In genomic region chr3:109023656-109024254, GRCh38 we compare ENCODE assay signal across 8 cellular contexts.
DNase-seq lines count a peak whose midpoint lies in the region; ATAC-seq and TF ChIP-seq lines count a peak whose summit lies in the region.

No MANE protein-coding gene starts in this region.

- DNase-seq in NCI-H2029 treated with DMSO at 0.1 percent for 48 hours (lab: John Stamatoyannopoulos, UW): peak; percentile 14
- DNase-seq in NCI-H2029 (lab: John Stamatoyannopoulos, UW): no peak
- peak; percentile 8 to 58 for DNase-seq in SJCRH30
- DNase-seq in breast epithelium (ENCODE audit: low spot score in 2 of 2): no peak
- peak; percentile 24 to 32 for DNase-seq in left colon
- DNase-seq in stimulated activated CD8-positive, alpha-beta memory T cell treated with anti-CD3 and anti-CD28 coated beads, Interleukin-4, amount 100 ng/mL, for 24 hours (ENCODE audit: low read depth): peak; percentile 22

- peak in 2 of 3 donors; percentile 27 to 47 for TF ChIP-seq CTCF in breast epithelium (IDR thresholded peaks at IDR 0.05)

- H3K4me3 ChIP-seq in SJCRH30 (no peak overlapping the region), breast epithelium (no peak overlapping the region)

- H3K4me1 ChIP-seq in SJCRH30: no peaks in the 10 kb centered on the region
- no peaks in the 10 kb centered on the region for H3K4me1 ChIP-seq in breast epithelium

- H3K27ac ChIP-seq in SJCRH30 (no peak overlapping the region), breast epithelium (no peak overlapping the region)

- TF ChIP-seq POLR2A in breast epithelium (IDR thresholded peaks at IDR 0.05): no peak

- H3K36me3 ChIP-seq in SJCRH30 (no peaks in the 10 kb centered on the region), breast epithelium (no peaks in the 10 kb centered on the region)

- TF ChIP-seq RAD21 in Ishikawa (IDR thresholded peaks at IDR 0.05; ENCODE audit: low read depth): peak; percentile 63

- H3K9me3 ChIP-seq in SJCRH30 (replicated peaks): no peaks in the 10 kb centered on the region
- H3K9me3 ChIP-seq in breast epithelium: no peaks in the 10 kb centered on the region

- intact Hi-C loops in breast epithelium (cut with DNase I; ENCODE audit: low total_unique reads) (no loop called here), left colon (cut with DNase I, micrococcal nuclease) (no loop called here)

- no peak for TF ChIP-seq EP300 in Ishikawa (IDR thresholded peaks at IDR 0.05; ENCODE audit: borderline replicate concordance)

- ATAC-seq in GM21528 (IDR thresholded peaks at IDR 0.05; ENCODE audit: low FRiP score, unreplicated experiment) (peak; percentile 86), left colon (peak; percentile 59)

- H3K27me3 ChIP-seq in SJCRH30: no peaks in the 10 kb centered on the region
- no peaks in the 10 kb centered on the region for H3K27me3 ChIP-seq in breast epithelium

TF ChIP-seq in Ishikawa, 13 proteins besides CTCF, POLR2A, EP300 and RAD21:
- TF ChIP-seq CEBPB (IDR thresholded peaks at IDR 0.05) (no peak), NFIC (IDR thresholded peaks at IDR 0.05) (no peak), TCF12 (IDR thresholded peaks at IDR 0.05; ENCODE audit: low read depth) (no peak), TEAD4 (IDR thresholded peaks at IDR 0.05) (no peak), YY1 (IDR thresholded peaks at IDR 0.05; ENCODE audit: low read depth) (no peak), ZBTB7A (IDR thresholded peaks at IDR 0.05; ENCODE audit: low read depth) (no peak), TAF1 (IDR thresholded peaks at IDR 0.05; ENCODE audit: low read depth) (no peak)
- TF ChIP-seq, protein P1, sequence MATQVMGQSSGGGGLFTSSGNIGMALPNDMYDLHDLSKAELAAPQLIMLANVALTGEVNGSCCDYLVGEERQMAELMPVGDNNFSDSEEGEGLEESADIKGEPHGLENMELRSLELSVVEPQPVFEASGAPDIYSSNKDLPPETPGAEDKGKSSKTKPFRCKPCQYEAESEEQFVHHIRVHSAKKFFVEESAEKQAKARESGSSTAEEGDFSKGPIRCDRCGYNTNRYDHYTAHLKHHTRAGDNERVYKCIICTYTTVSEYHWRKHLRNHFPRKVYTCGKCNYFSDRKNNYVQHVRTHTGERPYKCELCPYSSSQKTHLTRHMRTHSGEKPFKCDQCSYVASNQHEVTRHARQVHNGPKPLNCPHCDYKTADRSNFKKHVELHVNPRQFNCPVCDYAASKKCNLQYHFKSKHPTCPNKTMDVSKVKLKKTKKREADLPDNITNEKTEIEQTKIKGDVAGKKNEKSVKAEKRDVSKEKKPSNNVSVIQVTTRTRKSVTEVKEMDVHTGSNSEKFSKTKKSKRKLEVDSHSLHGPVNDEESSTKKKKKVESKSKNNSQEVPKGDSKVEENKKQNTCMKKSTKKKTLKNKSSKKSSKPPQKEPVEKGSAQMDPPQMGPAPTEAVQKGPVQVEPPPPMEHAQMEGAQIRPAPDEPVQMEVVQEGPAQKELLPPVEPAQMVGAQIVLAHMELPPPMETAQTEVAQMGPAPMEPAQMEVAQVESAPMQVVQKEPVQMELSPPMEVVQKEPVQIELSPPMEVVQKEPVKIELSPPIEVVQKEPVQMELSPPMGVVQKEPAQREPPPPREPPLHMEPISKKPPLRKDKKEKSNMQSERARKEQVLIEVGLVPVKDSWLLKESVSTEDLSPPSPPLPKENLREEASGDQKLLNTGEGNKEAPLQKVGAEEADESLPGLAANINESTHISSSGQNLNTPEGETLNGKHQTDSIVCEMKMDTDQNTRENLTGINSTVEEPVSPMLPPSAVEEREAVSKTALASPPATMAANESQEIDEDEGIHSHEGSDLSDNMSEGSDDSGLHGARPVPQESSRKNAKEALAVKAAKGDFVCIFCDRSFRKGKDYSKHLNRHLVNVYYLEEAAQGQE (IDR thresholded peaks at IDR 0.05; ENCODE audit: low read depth): no peak
- TF ChIP-seq, protein P2, sequence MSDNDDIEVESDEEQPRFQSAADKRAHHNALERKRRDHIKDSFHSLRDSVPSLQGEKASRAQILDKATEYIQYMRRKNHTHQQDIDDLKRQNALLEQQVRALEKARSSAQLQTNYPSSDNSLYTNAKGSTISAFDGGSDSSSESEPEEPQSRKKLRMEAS (IDR thresholded peaks at IDR 0.05): no peak
- TF ChIP-seq, protein P3, sequence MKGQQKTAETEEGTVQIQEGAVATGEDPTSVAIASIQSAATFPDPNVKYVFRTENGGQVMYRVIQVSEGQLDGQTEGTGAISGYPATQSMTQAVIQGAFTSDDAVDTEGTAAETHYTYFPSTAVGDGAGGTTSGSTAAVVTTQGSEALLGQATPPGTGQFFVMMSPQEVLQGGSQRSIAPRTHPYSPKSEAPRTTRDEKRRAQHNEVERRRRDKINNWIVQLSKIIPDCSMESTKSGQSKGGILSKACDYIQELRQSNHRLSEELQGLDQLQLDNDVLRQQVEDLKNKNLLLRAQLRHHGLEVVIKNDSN (IDR thresholded peaks at IDR 0.05): no peak

Comparison
In these comparisons a context has a peak if more than half of its experiments do, and no peak if none do; other contexts are left out.
1. DNase-seq: peak in NCI-H2029 treated with DMSO at 0.1 percent for 48 hours (single experiment), SJCRH30 (2 of 2), left colon (2 of 2) and stimulated activated CD8-positive, alpha-beta memory T cell treated with anti-CD3 and anti-CD28 coated beads, Interleukin-4, amount 100 ng/mL, for 24 hours (single experiment); none in NCI-H2029 (single experiment) and breast epithelium (0 of 2).